17 cellular contexts compared by ENCODE assay signal in genomic region chr17:37051839-37052238, GRCh38.
DNase-seq lines count a peak whose midpoint lies in the region; ATAC-seq and TF ChIP-seq lines count a peak whose summit lies in the region.
"Had no signal": no experiment of that assay in that cellular context is flagged by ENCODE, and none has a peak within 500 bp of the region (broad histone marks: within the 10 kb centered on the region; RNA-seq: fewer than 3 reads in every experiment).

No MANE protein-coding gene starts in this region.

- no peak overlapping the region for H3K4me3 Mint-ChIP-seq in progenitor cell of endocrine pancreas (ENCODE audit: low read depth)
- H3K4me3 Mint-ChIP-seq: CD4-positive, alpha-beta memory T cell; HFFc6 had no signal

- H3K27ac ChIP-seq in Peyer's patch (peak overlapping the region in 3 of 4 donors; percentile 61 to 82 (median 64)), colonic mucosa (no peak overlapping the region), transverse colon (no peak overlapping the region)
- H3K27ac ChIP-seq: A549, C4-2B had no signal

- H3K4me1 ChIP-seq in Peyer's patch (peaks cover 0 to 42% (median 2%) of the 10 kb centered on the region in 4 donors), colonic mucosa (no peaks in the 10 kb centered on the region), transverse colon (peaks cover 0 to 3% (median 2%) of the 10 kb centered on the region in 4 donors)
- H3K4me1 ChIP-seq: A549 had no signal

- intact Hi-C loops in colonic mucosa (cut with DNase I): no loop called here
- intact Hi-C loops in transverse colon (cut with DNase I; ENCODE audit: low total_unique reads): loop anchor here (5.0 kb wide), 2 partner anchors 425 to 1790 kb away; no protein-coding TSS in a partner anchor

- no peaks in the 10 kb centered on the region for H3K27me3 Mint-ChIP-seq in progenitor cell of endocrine pancreas
- H3K27me3 Mint-ChIP-seq: CD4-positive, alpha-beta memory T cell had no signal

- no peaks in the 10 kb centered on the region for H3K9me3 Mint-ChIP-seq in progenitor cell of endocrine pancreas (ENCODE audit: low read depth)
- H3K9me3 Mint-ChIP-seq: CD4-positive, alpha-beta memory T cell; HFFc6 had no signal

- peak in 1 of 6 experiments; percentile 16 for TF ChIP-seq CTCF in Peyer's patch (IDR thresholded peaks at IDR 0.05)
- TF ChIP-seq CTCF in colonic mucosa (IDR thresholded peaks at IDR 0.05): no peak
- no peak for TF ChIP-seq CTCF in transverse colon (IDR thresholded peaks at IDR 0.05)
- no peak for TF ChIP-seq CTCF in progenitor cell of endocrine pancreas (IDR thresholded peaks at IDR 0.05; ENCODE audit: unreplicated experiment)

- peak in 1 of 3 donors; percentile 77 for DNase-seq in Peyer's patch
- DNase-seq in colonic mucosa: peak; percentile 31
- peak; percentile 72 for DNase-seq in left lobe of liver (ENCODE audit: low spot score)
- DNase-seq in transverse colon: peak; percentile 50
- DNase-seq in stimulated activated CD4-positive, alpha-beta T cell treated with anti-CD3 and anti-CD28 coated beads, Interleukin-12 subunit alpha, Interleukin-12 subunit beta, amount 100 ng/mL, for 4 hours: no peak
- DNase-seq in dermis blood vessel endothelial cell: no peak
- no peak for DNase-seq in progenitor cell of endocrine pancreas (ENCODE audit: low spot score, unreplicated experiment)
- DNase-seq: BE2C; CD4-positive, alpha-beta memory T cell; COR-L47; DMS153; DMS79 treated with DMSO at 0.1 percent for 48 hours; EL; HCEC 1CT; HFFc6 had no signal

- in situ Hi-C loops in transverse colon (cut with MboI; ENCODE audit: low pct_ligation_motif_present in 1 of 4, low pct_unique_long_range_greater_than_20kb in 1 of 4, low sequenced_read_pairs in 3 of 4): loop anchor here in 2 of 4 donors (10.0 to 25.0 kb wide), 2 partner anchors 110 to 437 kb away; no protein-coding TSS in a partner anchor

- H3K36me3 Mint-ChIP-seq in progenitor cell of endocrine pancreas (ENCODE audit: insufficient read depth): peaks cover 17% of the 10 kb centered on the region

- H3K36me3 ChIP-seq in Peyer's patch (peaks cover 0 to 6% (median 0%) of the 10 kb centered on the region in 3 donors), colonic mucosa (no peaks in the 10 kb centered on the region), transverse colon (peaks cover 0 to 5% (median 0%) of the 10 kb centered on the region in 4 donors)

- no peak for TF ChIP-seq POLR2A in Peyer's patch (IDR thresholded peaks at IDR 0.05)
- no peak for TF ChIP-seq POLR2A in transverse colon (IDR thresholded peaks at IDR 0.05)

- no peak overlapping the region for H3K9ac ChIP-seq in colonic mucosa (ENCODE audit: low read depth in 2 of 2, low read length in 2 of 2)

- H3K27ac Mint-ChIP-seq in progenitor cell of endocrine pancreas: no peak overlapping the region
- H3K27ac Mint-ChIP-seq: HFFc6 had no signal

- H3K27me3 ChIP-seq in Peyer's patch (no peaks in the 10 kb centered on the region), colonic mucosa (no peaks in the 10 kb centered on the region), transverse colon (no peaks in the 10 kb centered on the region)
- H3K27me3 ChIP-seq: BE2C had no signal

- H3K4me3 ChIP-seq in Peyer's patch: no peak overlapping the region
- H3K4me3 ChIP-seq in colonic mucosa: no peak overlapping the region
- no peak overlapping the region for H3K4me3 ChIP-seq in transverse colon
- H3K4me3 ChIP-seq: A549 had no signal

- peak; percentile 77 for ATAC-seq in left lobe of liver
- ATAC-seq: A549 had no signal

- TF ChIP-seq EP300 in transverse colon (IDR thresholded peaks at IDR 0.05; ENCODE audit: low read depth): no peak

- H3K4me1 Mint-ChIP-seq in progenitor cell of endocrine pancreas (ENCODE audit: low read depth): peaks cover 1% of the 10 kb centered on the region

- WGBS in transverse colon (ENCODE audit: low coverage in 1 of 2), 2 donors: 43 to 81% methylated on average over 3 of the region's 3 CpGs

- H3K9me3 ChIP-seq in Peyer's patch (no peaks in the 10 kb centered on the region), colonic mucosa (no peaks in the 10 kb centered on the region), transverse colon (no peaks in the 10 kb centered on the region)
- H3K9me3 ChIP-seq: A549, BE2C had no signal

Comparison
In these comparisons a context has a peak if more than half of its experiments do, and no peak if none do; other contexts are left out.
1. DNase-seq: peak in colonic mucosa (single experiment), left lobe of liver (single experiment) and transverse colon (single experiment); none in stimulated activated CD4-positive, alpha-beta T cell treated with anti-CD3 and anti-CD28 coated beads, Interleukin-12 subunit alpha, Interleukin-12 subunit beta, amount 100 ng/mL, for 4 hours (single experiment), dermis blood vessel endothelial cell (single experiment) and progenitor cell of endocrine pancreas (single experiment).
2. H3K27ac ChIP-seq: peak in Peyer's patch (3 of 4); none in colonic mucosa (single experiment) and transverse colon (0 of 4).